ENCODE assay signal across 22 cellular contexts in genomic region chr6:34126419-34126818, GRCh38. TPM values are rescaled to one million over a fixed set of nuclear protein-coding genes. Genes with fewer than 3 reads are reported as not detected.
"Had no signal": no experiment of that assay in that cellular context is flagged by ENCODE, and none has a peak within 500 bp of the region (broad histone marks: within the 10 kb centered on the region; RNA-seq: fewer than 3 reads in every experiment).

No MANE protein-coding gene starts in this region.

- H3K27me3 ChIP-seq: colonic mucosa had no signal

- H3K4me1 ChIP-seq: colonic mucosa, gastrocnemius medialis, heart right ventricle, spleen had no signal

- H3K27ac ChIP-seq: colonic mucosa, gastrocnemius medialis, heart right ventricle, neutrophil, spleen had no signal

- DNase-seq: colonic mucosa; dermis blood vessel endothelial cell; effector CD8-positive, alpha-beta T cell; gastrocnemius medialis; heart right ventricle; hypothalamus; kidney glomerular epithelial cell; mesendoderm; naive B cell; nephron progenitor cell; posterior cingulate gyrus; spleen; stimulated activated CD4-positive, alpha-beta T cell treated with anti-CD3 and anti-CD28 coated beads, Interleukin-2, amount 100 ng/mL, for 24 hours; stimulated activated naive CD4-positive, alpha-beta T cell; trophoblast cell had no signal

- H3K36me3 ChIP-seq: colonic mucosa, gastrocnemius medialis, heart right ventricle, neutrophil, spleen had no signal

- H3K4me3 ChIP-seq: colonic mucosa, gastrocnemius medialis, heart right ventricle, spleen had no signal

- H3K9me3 ChIP-seq: colonic mucosa, gastrocnemius medialis, heart right ventricle, neutrophil, spleen had no signal

RNA-seq across cellular contexts. Expression of gene GRM4, which starts 19.5 kb away (rescaled TPM):
- total RNA-seq: dermis blood vessel endothelial cell, esophagus mucosa, heart right ventricle, liver, lung microvascular endothelial cell, pulmonary artery endothelial cell, sciatic nerve had no signal
- polyA plus RNA-seq: fibroblast of lung, heart right ventricle, liver had no signal
